ENCODE assay signal across 1 cellular context in genomic region chr20:48949304-48950170, GRCh38.
TF ChIP-seq lines count a peak whose summit lies in the region.

No MANE protein-coding gene starts in this region.

TF ChIP-seq in GM23338, 12 proteins besides CTCF, POLR2A, EP300 and RAD21 (continued from another document):
- no peak for TF ChIP-seq REST (IDR thresholded peaks at IDR 0.05; ENCODE audit: unreplicated experiment)
- TF ChIP-seq STAT1 (IDR thresholded peaks at IDR 0.05; ENCODE audit: unreplicated experiment): no peak
- TF ChIP-seq ZNF462 (CRISPR knock-in tag; IDR thresholded peaks at IDR 0.05): no peak
